ENCODE assay signal across 19 cellular contexts in genomic region chr10:83108565-83109333, GRCh38.
A peak's percentile ranks its signal among the peaks of the same experiment; 100 is the strongest.
DNase-seq lines count a peak whose midpoint lies in the region; ATAC-seq, FAIRE-seq and TF ChIP-seq lines count a peak whose summit lies in the region.
"Had no signal": no experiment of that assay in that cellular context is flagged by ENCODE, and none has a peak within 500 bp of the region (broad histone marks: within the 10 kb centered on the region; RNA-seq: fewer than 3 reads in every experiment).

No MANE protein-coding gene starts in this region.

- H3K4me1 ChIP-seq in left lung = no peaks in the 10 kb centered on the region

- no peaks in the 10 kb centered on the region for H3K4me1 Mint-ChIP-seq in immature natural killer cell
- H3K4me1 Mint-ChIP-seq: CD14-positive monocyte had no signal

- FAIRE-seq in urothelium cell line (lab: Jason Lieb, UNC) = peak; percentile 88
- FAIRE-seq: D721Med, GM12892 had no signal

- no peaks in the 10 kb centered on the region for H3K36me3 ChIP-seq in left lung

- no peak overlapping the region for H3K27ac Mint-ChIP-seq in immature natural killer cell
- H3K27ac Mint-ChIP-seq: CD8-positive, alpha-beta T cell had no signal

- intact Hi-C loops in Right ventricle myocardium inferior (cut with DNase I) (no loop called here), left cardiac atrium (cut with DNase I) (no loop called here), left lung (cut with DNase I) (no loop called here), posterior vena cava (cut with DNase I) (no loop called here)

- no peak overlapping the region for H3K27ac ChIP-seq in left lung
- H3K27ac ChIP-seq: 22Rv1, GM23248 had no signal

- ATAC-seq in Right ventricle myocardium inferior (peak; percentile 16), left cardiac atrium (no peak), left lung (peak; percentile 52)
- ATAC-seq: CD8-positive, alpha-beta T cell had no signal

- peaks cover 0 to 2% (median 0%) of the 10 kb centered on the region in 3 donors for H3K27me3 Mint-ChIP-seq in immature natural killer cell (ENCODE audit: low read depth in 3 of 3)

- no peaks in the 10 kb centered on the region for H3K36me3 Mint-ChIP-seq in immature natural killer cell
- H3K36me3 Mint-ChIP-seq: CD14-positive monocyte; CD8-positive, alpha-beta T cell had no signal

- H3K4me3 Mint-ChIP-seq in immature natural killer cell = no peak overlapping the region
- H3K4me3 Mint-ChIP-seq: CD14-positive monocyte; CD8-positive, alpha-beta T cell had no signal

- no peak for DNase-seq in Right ventricle myocardium inferior (ENCODE audit: missing footprints)
- DNase-seq in left cardiac atrium = no peak
- peak; percentile 24 to 26 for DNase-seq in left lung
- peak; percentile 61 for DNase-seq in posterior vena cava (ENCODE audit: low spot score)
- no peak for DNase-seq in urothelium cell line (ENCODE audit: low spot score)
- no peak for DNase-seq in foreskin melanocyte
- no peak for DNase-seq in ecto neural progenitor cell (ENCODE audit: low spot score)
- DNase-seq in immature natural killer cell = no peak
- DNase-seq: CD8-positive, alpha-beta T cell; COR-L47; DMS153; DND-41; GDM1; GM23248; H7 had no signal

- no peaks in the 10 kb centered on the region for H3K27me3 ChIP-seq in left lung

- TF ChIP-seq CTCF in left lung (IDR thresholded peaks at IDR 0.05) = no peak

- H3K9me3 ChIP-seq in left lung = peaks cover 0 to 43% of the 10 kb centered on the region in 2 donors

- H3K4me3 ChIP-seq in left lung = no peak overlapping the region
- H3K4me3 ChIP-seq: GM23248 had no signal

- H3K9me3 Mint-ChIP-seq in immature natural killer cell = peaks cover 14 to 65% (median 29%) of the 10 kb centered on the region in 6 donors

Comparison
In these comparisons a context has a peak if more than half of its experiments do, and no peak if none do; other contexts are left out.
1. ATAC-seq: peak in Right ventricle myocardium inferior (single experiment) and left lung (single experiment); none in left cardiac atrium (0 of 2).
2. DNase-seq: peak in left lung (2 of 2) and posterior vena cava (single experiment); none in Right ventricle myocardium inferior (single experiment), left cardiac atrium (single experiment), urothelium cell line (single experiment), foreskin melanocyte (single experiment), ecto neural progenitor cell (single experiment) and immature natural killer cell (0 of 3).